ENCODE assay signal across 18 cellular contexts in genomic region chr14:66284346-66284745, GRCh38.
DNase-seq lines count a peak whose midpoint lies in the region; FAIRE-seq and TF ChIP-seq lines count a peak whose summit lies in the region.
"Had no signal": no experiment of that assay in that cellular context is flagged by ENCODE, and none has a peak within 500 bp of the region (broad histone marks: within the 10 kb centered on the region; RNA-seq: fewer than 3 reads in every experiment).

No MANE protein-coding gene starts in this region.

- no peak for TF ChIP-seq CTCF in retinal pigment epithelial cell (conservative IDR thresholded peaks at IDR 0.05; ENCODE audit: low read depth, low read length)

- H3K4me3 ChIP-seq in retinal pigment epithelial cell (ENCODE audit: low read length), result no peak overlapping the region
- H3K4me3 ChIP-seq: BLaER1 treated with 17β-estradiol and CSF1 and Interleukin-3, amounts not matched to agents 10 nM and 100 nM; esophagus muscularis mucosa; MG63 had no signal

- H3K27ac ChIP-seq in epithelial cell of prostate, result no peak overlapping the region
- H3K27ac ChIP-seq: BLaER1 treated with 17β-estradiol and CSF1 and Interleukin-3, amounts not matched to agents 10 nM and 100 nM; esophagus muscularis mucosa had no signal

- no peak for FAIRE-seq in RCC 7860 (lab: Jason Lieb, UNC)

- intact Hi-C loops in cardiac septum (cut with DNase I), result no loop called here

- DNase-seq in Daoy (ENCODE audit: low read depth) (peak; percentile 11), RCC 7860 (ENCODE audit: low spot score) (peak; percentile 41), epithelial cell of prostate (ENCODE audit: low read depth, low spot score) (peak; percentile 3), retinal pigment epithelial cell (ENCODE audit: low read depth) (peak; percentile 2), T-helper 9 cell (no peak), cardiac septum (ENCODE audit: low spot score) (no peak)
- no peak for DNase-seq in stimulated activated CD4-positive, alpha-beta T cell treated with anti-CD3 and anti-CD28 coated beads, Interleukin-4, amount 100 ng/mL, for 24 hours
- DNase-seq: activated CD8-positive, alpha-beta T cell treated with anti-CD3 and anti-CD28 coated beads for 36 hours; anterior cingulate cortex; hypothalamus; left ventricle myocardium superior; MG63; NCI-H187; NCI-H510A; posterior cingulate gyrus; stimulated activated naive CD8-positive, alpha-beta T cell treated with anti-CD3 and anti-CD28 coated beads, Interleukin-15, amount 100 ng/mL, for 72 hours had no signal

Comparison
In these comparisons a context has a peak if more than half of its experiments do, and no peak if none do; other contexts are left out.
1. DNase-seq: peak in Daoy (single experiment), RCC 7860 (single experiment), epithelial cell of prostate (single experiment) and retinal pigment epithelial cell (single experiment); none in T-helper 9 cell (single experiment), stimulated activated CD4-positive, alpha-beta T cell treated with anti-CD3 and anti-CD28 coated beads, Interleukin-4, amount 100 ng/mL, for 24 hours (single experiment) and cardiac septum (single experiment).